Comparison of ENCODE assay signal across 14 cellular contexts in the genomic region with DNA sequence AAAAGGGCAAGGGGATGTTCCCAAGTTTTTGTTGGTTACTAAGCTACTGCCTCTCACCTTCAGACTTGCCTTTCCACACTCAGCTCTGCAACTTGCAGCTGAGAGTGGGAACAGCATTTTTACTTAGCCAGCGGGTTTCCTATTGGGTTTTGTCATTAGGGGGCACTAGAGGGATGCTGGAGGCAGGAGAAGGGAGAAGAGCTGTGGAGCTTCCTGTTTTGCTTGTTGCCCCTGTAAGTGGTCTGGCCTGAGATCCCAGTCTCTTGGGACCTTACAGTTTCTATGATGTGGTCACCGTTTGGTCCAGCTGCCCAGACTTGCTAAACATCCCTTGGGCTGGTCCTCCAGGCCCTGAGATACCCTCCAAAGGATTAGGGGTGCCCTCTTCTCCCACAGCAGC.
DNase-seq lines count a peak whose midpoint lies in the region; ATAC-seq, FAIRE-seq and TF ChIP-seq lines count a peak whose summit lies in the region.
"Had no signal": no experiment of that assay in that cellular context is flagged by ENCODE, and none has a peak within 500 bp of the region (broad histone marks: within the 10 kb centered on the region; RNA-seq: fewer than 3 reads in every experiment).

No MANE protein-coding gene starts in this region.

- H3K4me1 ChIP-seq in aorta (ENCODE audit: control insufficient read depth in 1 of 2, insufficient read depth in 2 of 2, low read length in 2 of 2), result no peaks in the 10 kb centered on the region

- H3K27me3 Mint-ChIP-seq in Calu3 (ENCODE audit: unreplicated experiment) (peaks cover 62% of the 10 kb centered on the region), progenitor cell of endocrine pancreas (peaks cover 49% of the 10 kb centered on the region)

- no peaks in the 10 kb centered on the region for H3K27me3 ChIP-seq in aorta (ENCODE audit: control insufficient read depth in 1 of 2, insufficient read depth in 2 of 2, low read length in 1 of 2)

- BruUV-seq in Calu3 (replicated peaks; lab: Mats Ljungman, UMichigan), result no TSS peak

- no peaks in the 10 kb centered on the region for H3K36me3 ChIP-seq in aorta (ENCODE audit: control insufficient read depth in 1 of 2, insufficient read depth in 2 of 2, low read length in 1 of 2)

- TF ChIP-seq CTCF in Calu3 (IDR thresholded peaks at IDR 0.05; ENCODE audit: unreplicated experiment) (no peak), WI38 (IDR thresholded peaks at IDR 0.05; ENCODE audit: low read depth, low read length) (0 out of 2 replicates have a peak, but pooled peaks have one; percentile 11), progenitor cell of endocrine pancreas (IDR thresholded peaks at IDR 0.05; ENCODE audit: unreplicated experiment) (no peak)

- no peak overlapping the region for H3K4me3 ChIP-seq in WI38 (ENCODE audit: low read depth, low read length)
- H3K4me3 ChIP-seq in aorta (ENCODE audit: low read length in 2 of 2), result no peak overlapping the region
- H3K4me3 ChIP-seq: smooth muscle cell had no signal

- no peaks in the 10 kb centered on the region for H3K36me3 Mint-ChIP-seq in Calu3 (ENCODE audit: insufficient read depth, unreplicated experiment)
- H3K36me3 Mint-ChIP-seq in progenitor cell of endocrine pancreas (ENCODE audit: insufficient read depth), result no peaks in the 10 kb centered on the region

- no peak for FAIRE-seq in H54 (lab: Jason Lieb, UNC)

- no peaks in the 10 kb centered on the region for H3K9me3 Mint-ChIP-seq in Calu3 (ENCODE audit: low read depth, unreplicated experiment)
- H3K9me3 Mint-ChIP-seq in progenitor cell of endocrine pancreas (ENCODE audit: low read depth), result peaks cover 6% of the 10 kb centered on the region

- 8 to 25% methylated on average over 2 of the region's 2 CpGs for WGBS in aorta, 2 donors

- H3K4me3 Mint-ChIP-seq in Calu3 (ENCODE audit: low read depth, unreplicated experiment), result no peak overlapping the region
- H3K4me3 Mint-ChIP-seq in progenitor cell of endocrine pancreas (ENCODE audit: low read depth), result no peak overlapping the region
- H3K4me3 Mint-ChIP-seq: activated B cell treated with CpG ODN at 0.5 μM for 24 hours; B cell; effector memory CD8-positive, alpha-beta T cell; naive thymus-derived CD8-positive, alpha-beta T cell had no signal

- no peak for TF ChIP-seq POLR2A in H54 (IDR thresholded peaks at IDR 0.05; ENCODE audit: low read depth, low read length)

- peaks cover 8% of the 10 kb centered on the region for H3K4me1 Mint-ChIP-seq in Calu3 (ENCODE audit: low read depth, unreplicated experiment)
- H3K4me1 Mint-ChIP-seq in progenitor cell of endocrine pancreas (ENCODE audit: low read depth), result no peaks in the 10 kb centered on the region
- H3K4me1 Mint-ChIP-seq: activated B cell treated with CpG ODN at 0.5 μM for 24 hours; B cell; naive thymus-derived CD8-positive, alpha-beta T cell had no signal

- no peak for ATAC-seq in GM21786 (IDR thresholded peaks at IDR 0.05; ENCODE audit: unreplicated experiment)
- no peak for ATAC-seq in aorta (ENCODE audit: low FRiP score)
- ATAC-seq: effector memory CD8-positive, alpha-beta T cell; naive thymus-derived CD8-positive, alpha-beta T cell had no signal

- in situ Hi-C loops in KBM-7 (cut with MboI; ENCODE audit: low pct_unique_long_range_greater_than_20kb, low sequenced_read_pairs), result no loop called here

- peak; percentile 14 for DNase-seq in Calu3
- peak; percentile 29 for DNase-seq in KBM-7
- peak; percentile 57 for DNase-seq in iPS-NIHi11 (ENCODE audit: low spot score)
- DNase-seq in progenitor cell of endocrine pancreas (ENCODE audit: low spot score, unreplicated experiment), result no peak
- no peak for DNase-seq in H54 (ENCODE audit: insufficient read length, low spot score)
- no peak for DNase-seq in aorta
- DNase-seq: activated B cell treated with CpG ODN at 0.5 μM for 24 hours; effector memory CD8-positive, alpha-beta T cell; naive thymus-derived CD8-positive, alpha-beta T cell; NCI-H2107 had no signal

- H3K27ac Mint-ChIP-seq in Calu3 (ENCODE audit: unreplicated experiment), result no peak overlapping the region
- H3K27ac Mint-ChIP-seq in progenitor cell of endocrine pancreas, result no peak overlapping the region
- H3K27ac Mint-ChIP-seq: activated B cell treated with CpG ODN at 0.5 μM for 24 hours; B cell; effector memory CD8-positive, alpha-beta T cell; naive thymus-derived CD8-positive, alpha-beta T cell had no signal

- H3K27ac ChIP-seq in aorta (ENCODE audit: low read depth in 1 of 2, low read length in 2 of 2), result no peak overlapping the region

- intact Hi-C loops in Calu3 (cut with micrococcal nuclease; ENCODE audit: unreplicated experiment) (no loop called here), aorta (cut with DNase I) (no loop called here)

- CTCF ChIA-PET in Calu3 (lab: Charles Lee), result no interaction called here

- peaks cover 2% of the 10 kb centered on the region for H3K9me3 ChIP-seq in aorta (ENCODE audit: control insufficient read depth, low read length)

Comparison
In these comparisons a context has a peak if more than half of its experiments do, and no peak if none do; other contexts are left out.
1. DNase-seq: peak in Calu3 (single experiment), KBM-7 (single experiment) and iPS-NIHi11 (single experiment); none in progenitor cell of endocrine pancreas (single experiment), H54 (single experiment) and aorta (0 of 2).